9 cellular contexts compared by ENCODE assay signal in genomic region chr14:67533754-67534085, GRCh38. TPM values are rescaled to one million over a fixed set of nuclear protein-coding genes. Genes with fewer than 3 reads are reported as not detected.
A peak's percentile ranks its signal among the peaks of the same experiment; 100 is the strongest.
DNase-seq lines count a peak whose midpoint lies in the region; ATAC-seq and TF ChIP-seq lines count a peak whose summit lies in the region.
"Had no signal": no experiment of that assay in that cellular context is flagged by ENCODE, and none has a peak within 500 bp of the region (broad histone marks: within the 10 kb centered on the region; RNA-seq: fewer than 3 reads in every experiment).

No MANE protein-coding gene starts in this region.

- H3K79me2 ChIP-seq in fibroblast of lung (ENCODE audit: control insufficient read depth, insufficient read depth, low read length) = no peaks in the 10 kb centered on the region

- intact Hi-C loops in psoas muscle (cut with DNase I) = no loop called here

- H2AFZ ChIP-seq in fibroblast of lung (ENCODE audit: low read length) = no peak overlapping the region

- peak overlapping the region; percentile 71 for H3K4me2 ChIP-seq in fibroblast of lung (ENCODE audit: extremely low read depth, insufficient read depth, low read length)

- no peak for ATAC-seq in psoas muscle
- ATAC-seq in GM18873 (IDR thresholded peaks at IDR 0.05; ENCODE audit: low FRiP score, unreplicated experiment) = no peak

- peaks cover 1% of the 10 kb centered on the region for H3K27me3 ChIP-seq in GM06990 (replicated peaks; ENCODE audit: control insufficient read depth, insufficient read depth, low read length)
- H3K27me3 ChIP-seq in fibroblast of lung (ENCODE audit: control insufficient read depth, insufficient read depth, low read length) = peaks cover 4% of the 10 kb centered on the region
- H3K27me3 ChIP-seq in psoas muscle (ENCODE audit: insufficient read depth in 3 of 3, low read length in 2 of 3) = no peaks in the 10 kb centered on the region

- DNase-seq in GM06990 (ENCODE audit: extremely low read depth, insufficient read length) = no peak
- peak; percentile 12 for DNase-seq in SK-N-DZ (ENCODE audit: low spot score)
- DNase-seq in fibroblast of lung (ENCODE audit: low read depth in 2 of 2) = no peak
- no peak for DNase-seq in psoas muscle
- DNase-seq in NCI-H446 treated with DMSO at 0.1 percent for 48 hours (lab: John Stamatoyannopoulos, UW) = no peak
- no peak for DNase-seq in DMS153 (lab: John Stamatoyannopoulos, UW)
- no peak for DNase-seq in SKM-1 (lab: John Stamatoyannopoulos, UW; ENCODE audit: unreplicated experiment)

- peak overlapping the region; percentile 54 for H3K4me3 ChIP-seq in GM06990 (replicated peaks; ENCODE audit: low read depth, low read length)
- H3K4me3 ChIP-seq in fibroblast of lung (replicated peaks in 1 of 4; ENCODE audit: control extremely low read depth in 1 of 4, insufficient read depth in 1 of 4, low read depth in 3 of 4, low read length in 4 of 4) = peak overlapping the region in 3 of 4 experiments; percentile 35 to 59 (median 48)
- peak overlapping the region; percentile 73 for H3K4me3 ChIP-seq in psoas muscle

- WGBS in psoas muscle, 3 donors = 45 to 48% (median 46%) methylated on average over 6 of the region's 6 CpGs

- TF ChIP-seq CTCF in GM06990 (IDR thresholded peaks at IDR 0.05; ENCODE audit: insufficient read depth, low read length, poor library complexity, severe bottlenecking) (no peak), fibroblast of lung (conservative IDR thresholded peaks at IDR 0.05 in 1 of 2, IDR thresholded peaks at IDR 0.05 in 1 of 2; ENCODE audit: low read depth in 1 of 2, low read length in 2 of 2) (no peak), psoas muscle (IDR thresholded peaks at IDR 0.05) (no peak)

- no peaks in the 10 kb centered on the region for H4K20me1 ChIP-seq in fibroblast of lung (ENCODE audit: control insufficient read depth, extremely low read depth, insufficient read depth, low read length)

- no peak overlapping the region for H3K27ac ChIP-seq in fibroblast of lung (ENCODE audit: insufficient read depth, low read length)
- H3K27ac ChIP-seq in psoas muscle = peak overlapping the region; percentile 74
- H3K27ac ChIP-seq: HL-60 had no signal

- H3K4me1 ChIP-seq in fibroblast of lung (ENCODE audit: control insufficient read depth, extremely low read depth, insufficient read depth, low read length) (no peaks in the 10 kb centered on the region), psoas muscle (peaks cover 9% of the 10 kb centered on the region)

- H3K36me3 ChIP-seq in GM06990 (ENCODE audit: control insufficient read depth, insufficient read depth, low read length) (no peaks in the 10 kb centered on the region), fibroblast of lung (ENCODE audit: control insufficient read depth, insufficient read depth, low read length) (no peaks in the 10 kb centered on the region), psoas muscle (ENCODE audit: insufficient read depth in 1 of 2, low read depth in 1 of 2) (no peaks in the 10 kb centered on the region)

- H3K9me3 ChIP-seq in fibroblast of lung (ENCODE audit: control insufficient read depth, insufficient read depth, low read depth, low read length) (no peaks in the 10 kb centered on the region), psoas muscle (no peaks in the 10 kb centered on the region)

- H3K9ac ChIP-seq in fibroblast of lung (ENCODE audit: insufficient read depth, low read length) = no peak overlapping the region

RNA-seq across cellular contexts. Expression of gene PLEKHH1, which starts 0.6 kb away (rescaled TPM):
- polyA plus RNA-seq in SK-N-DZ (2014; cell fraction: cytosol; rRNA removed) = 1.4 and 1.5 TPM in 2 replicates
- polyA plus RNA-seq in SK-N-DZ (2014; cell fraction: nucleus; rRNA removed) = 2.0 and 9.4 TPM in 2 replicates
- total RNA-seq in fibroblast of lung (0.33 and 0.77 TPM in 2 replicates), psoas muscle (1 to 10 TPM; 1.1 to 4.5 (median 2.5) TPM)
- polyA plus RNA-seq in fibroblast of lung (0.10 and 0.71 TPM in 2 replicates), psoas muscle (1 to 10 TPM; 1.4 to 3.4 (median 2.5) TPM)
- polyA plus RNA-seq in fibroblast of lung (2012) = 0.21 TPM in 2 replicates
- polyA minus RNA-seq in fibroblast of lung (ENCODE audit: low replicate concordance) = 0.16 and 4.9 TPM in 2 replicates

RNA-seq across cellular contexts. Expression of gene TMEM229B, which starts 45.2 kb away (rescaled TPM):
- polyA plus RNA-seq in SK-N-DZ (2014; cell fraction: cytosol; rRNA removed) = not detected in 2 replicates
- polyA plus RNA-seq in SK-N-DZ (2014; cell fraction: nucleus; rRNA removed) = not detected in 2 replicates
- total RNA-seq in fibroblast of lung (0.77 and 0.99 TPM in 2 replicates), psoas muscle (1 to 10 TPM in 1 of 4 donors, under 1 TPM in 3; 0.46 to 1.2 (median 0.72) TPM)
- polyA plus RNA-seq in fibroblast of lung (0.26 and 0.68 TPM in 2 replicates), psoas muscle (under 1 TPM; 0.14 to 0.52 (median 0.48) TPM)
- polyA plus RNA-seq in fibroblast of lung (2012) = 0.31 and 0.41 TPM in 2 replicates
- 0.67 and 19.7 TPM in 2 replicates for polyA minus RNA-seq in fibroblast of lung (ENCODE audit: low replicate concordance)
